ENCODE assay signal across 8 cellular contexts in the genomic region with DNA sequence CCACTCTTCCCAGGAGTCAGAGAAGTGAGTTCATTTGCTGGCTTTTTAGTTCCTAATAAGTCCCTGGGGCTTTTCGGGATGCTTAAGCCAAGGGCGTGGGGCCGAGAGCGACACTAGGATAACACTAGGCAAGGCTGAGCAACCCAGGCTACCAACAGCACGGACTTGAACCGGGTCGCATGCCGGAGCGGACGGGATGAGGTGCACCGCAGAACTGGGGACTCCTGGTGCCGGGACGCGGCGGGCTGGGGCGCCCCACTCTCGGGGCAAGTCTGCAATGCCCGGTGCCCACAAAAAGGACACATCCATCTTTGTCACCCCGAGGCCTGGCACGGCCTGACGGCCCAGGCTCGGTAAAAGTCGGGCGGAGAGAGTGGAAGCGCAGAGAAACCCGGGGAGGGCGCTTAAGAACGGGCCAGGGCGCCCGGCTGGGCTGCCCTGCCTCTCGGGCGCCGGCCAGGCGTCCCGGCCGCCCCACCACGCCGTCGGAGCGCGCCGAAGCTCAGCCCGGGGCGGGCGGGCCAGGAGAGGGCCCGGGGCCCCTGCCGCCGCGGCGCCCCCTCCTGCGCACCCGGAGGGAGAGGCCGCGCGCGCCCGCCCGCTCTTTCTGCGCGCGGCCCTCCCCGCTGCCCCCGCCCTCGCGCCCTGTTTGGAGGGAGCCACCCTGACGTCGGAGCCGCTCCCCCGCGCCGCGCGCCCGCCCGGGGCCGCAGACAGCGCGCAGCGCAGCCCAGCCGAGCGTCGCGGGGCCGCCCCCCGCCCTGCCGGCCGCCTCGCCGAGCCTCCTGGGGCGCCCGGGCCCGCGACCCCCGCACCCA. TPM values are rescaled to one million over a fixed set of nuclear protein-coding genes. Genes with fewer than 3 reads are reported as not detected.
DNase-seq lines count a peak whose midpoint lies in the region; ATAC-seq and TF ChIP-seq lines count a peak whose summit lies in the region.

A gene with protein sequence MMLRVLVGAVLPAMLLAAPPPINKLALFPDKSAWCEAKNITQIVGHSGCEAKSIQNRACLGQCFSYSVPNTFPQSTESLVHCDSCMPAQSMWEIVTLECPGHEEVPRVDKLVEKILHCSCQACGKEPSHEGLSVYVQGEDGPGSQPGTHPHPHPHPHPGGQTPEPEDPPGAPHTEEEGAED (plus strand): TSS at position 710 of the 818 bp plus-strand sequence. CDS start 10,720 bp downstream, outside the sequence.

- H3K4me1 ChIP-seq in SJSA1 (replicated peaks): peaks cover 18% of the 10 kb centered on the region
- H3K4me1 ChIP-seq in thymus (ENCODE audit: control insufficient read depth, insufficient read depth, low read length): peaks cover 10% of the 10 kb centered on the region

- H3K36me3 ChIP-seq in SJSA1: no peaks in the 10 kb centered on the region
- no peaks in the 10 kb centered on the region for H3K36me3 ChIP-seq in thymus (ENCODE audit: control insufficient read depth, insufficient read depth)

- peak within 1 kb of the TSS; percentile 99 for H3K4me3 Mint-ChIP-seq in osteocyte (ENCODE audit: unreplicated experiment)

- no peaks in the 10 kb centered on the region for H3K9me3 Mint-ChIP-seq in osteocyte (ENCODE audit: unreplicated experiment)

- no peak for DNase-seq in activated CD4-positive, CD25-positive, alpha-beta regulatory T cell treated with anti-CD3 and anti-CD28 coated beads, Interleukin-2, amount 50 U/mL, for 72 hours
- DNase-seq in SJSA1 (ENCODE audit: low read depth in 1 of 2, low spot score in 2 of 2): no peak
- peak; percentile 82 for DNase-seq in activated naive CD4-positive, alpha-beta T cell treated with anti-CD3 and anti-CD28 coated beads, Interleukin-2, amount 50 U/mL, for 16 hours
- DNase-seq in glomerular visceral epithelial cell (ENCODE audit: extremely low spot score): peak; percentile 75
- DNase-seq in osteocyte (ENCODE audit: extremely low spot score, unreplicated experiment): no peak

- no peaks in the 10 kb centered on the region for H3K9me3 ChIP-seq in SJSA1 (replicated peaks)
- peaks cover 1% of the 10 kb centered on the region for H3K9me3 ChIP-seq in thymus (ENCODE audit: control insufficient read depth)

- peak within 1 kb of the TSS; percentile 94 for H3K27ac Mint-ChIP-seq in osteocyte (ENCODE audit: unreplicated experiment)

- WGBS in thymus: 3% methylated on average over 94 of the region's 94 CpGs

- ATAC-seq in activated CD4-positive, CD25-positive, alpha-beta regulatory T cell treated with anti-CD3 and anti-CD28 coated beads, Interleukin-2, amount 50 U/mL, for 24 hours: peak; percentile 72 to 80
- ATAC-seq in GM21528 (IDR thresholded peaks at IDR 0.05; ENCODE audit: low FRiP score, unreplicated experiment): no peak

- H3K4me3 ChIP-seq in SJSA1 (peak within 1 kb of the TSS; percentile 46), thymus (ENCODE audit: low read length) (peak within 1 kb of the TSS; percentile 62)

- no peak within 1 kb of the TSS for H3K27ac ChIP-seq in SJSA1
- H3K27ac ChIP-seq in thymus (ENCODE audit: low read depth): peak within 1 kb of the TSS; percentile 70

- H3K36me3 Mint-ChIP-seq in osteocyte (ENCODE audit: unreplicated experiment): no peaks in the 10 kb centered on the region

- H3K27me3 Mint-ChIP-seq in osteocyte (ENCODE audit: unreplicated experiment): no peaks in the 10 kb centered on the region

- H3K27me3 ChIP-seq in SJSA1 (replicated peaks) (peaks cover 21% of the 10 kb centered on the region), thymus (ENCODE audit: control insufficient read depth, insufficient read depth) (peaks cover 42% of the 10 kb centered on the region)

- TF ChIP-seq CTCF in osteocyte (IDR thresholded peaks at IDR 0.05): no peak

- peaks cover 64% of the 10 kb centered on the region for H3K4me1 Mint-ChIP-seq in osteocyte (ENCODE audit: unreplicated experiment)

RNA-seq across cellular contexts. Expression of the gene that starts here (rescaled TPM):
- 3.7 and 9.1 TPM in 2 replicates for total RNA-seq in SJSA1 (2014; rRNA removed; shearing (Covaris generic))
- total RNA-seq in osteocyte: 547 and 561 TPM in 2 replicates
- 47.6 TPM for polyA plus RNA-seq in thymus

Comparison
In these comparisons a context has a peak if more than half of its experiments do, and no peak if none do; other contexts are left out.
1. RNA of the gene that starts here (total RNA-seq): 547 to 561 TPM in osteocyte; 3.7 to 9.1 TPM in SJSA1; every median in the first group is over 10 times any median in the second.
2. DNase-seq: peak in activated naive CD4-positive, alpha-beta T cell treated with anti-CD3 and anti-CD28 coated beads, Interleukin-2, amount 50 U/mL, for 16 hours (single experiment) and glomerular visceral epithelial cell (single experiment); none in activated CD4-positive, CD25-positive, alpha-beta regulatory T cell treated with anti-CD3 and anti-CD28 coated beads, Interleukin-2, amount 50 U/mL, for 72 hours (single experiment), SJSA1 (0 of 2) and osteocyte (single experiment).